In genomic region chr14:60656755-60657608, GRCh38 we compare ENCODE assay signal across 8 cellular contexts. TPM values are rescaled to one million over a fixed set of nuclear protein-coding genes. Genes with fewer than 3 reads are reported as not detected.
DNase-seq lines count a peak whose midpoint lies in the region; ATAC-seq and TF ChIP-seq lines count a peak whose summit lies in the region.

No MANE protein-coding gene starts in this region.

- H3K36me3 ChIP-seq in NT2/D1 (ENCODE audit: insufficient read depth, insufficient read length, low read length) = no peaks in the 10 kb centered on the region
- no peaks in the 10 kb centered on the region for H3K36me3 ChIP-seq in breast epithelium
- H3K36me3 ChIP-seq in stomach smooth muscle (ENCODE audit: control insufficient read depth in 2 of 2, insufficient read depth in 2 of 2, low read length in 2 of 2) = no peaks in the 10 kb centered on the region

- intact Hi-C loops in breast epithelium (cut with DNase I; ENCODE audit: low total_unique reads) = no loop called here

- ATAC-seq in GM19397 (IDR thresholded peaks at IDR 0.05; ENCODE audit: unreplicated experiment) (peak; percentile 83), HG03378 (IDR thresholded peaks at IDR 0.05; ENCODE audit: unreplicated experiment) (peak; percentile 66)

- H3K4me1 ChIP-seq in NT2/D1 (ENCODE audit: insufficient read depth, insufficient read length) (peaks cover 3% of the 10 kb centered on the region), breast epithelium (peaks cover 0 to 4% of the 10 kb centered on the region in 2 donors), stomach smooth muscle (ENCODE audit: control insufficient read depth, insufficient read depth, low read length) (peaks cover 23% of the 10 kb centered on the region)

- no peak for TF ChIP-seq CTCF in breast epithelium (IDR thresholded peaks at IDR 0.05)

- H3K27me3 ChIP-seq in NT2/D1 (ENCODE audit: insufficient read depth, insufficient read length) (peaks cover 87% of the 10 kb centered on the region), breast epithelium (peaks cover 0 to 69% of the 10 kb centered on the region in 2 donors), layer of hippocampus (ENCODE audit: control insufficient read depth, insufficient read depth, low read length) (peaks cover 19% of the 10 kb centered on the region), stomach smooth muscle (ENCODE audit: control insufficient read depth in 1 of 2, insufficient read depth in 2 of 2, low read length in 2 of 2) (peaks cover 59 to 74% of the 10 kb centered on the region in 2 donors)

- peak overlapping the region; percentile 52 for H3K9ac ChIP-seq in NT2/D1 (ENCODE audit: insufficient read length, low read depth)
- H3K9ac ChIP-seq in stomach smooth muscle (ENCODE audit: low read length in 2 of 2) = peak overlapping the region in 1 of 2 donors; percentile 17

- DNase-seq in EL (peak; percentile 73), NT2/D1 (ENCODE audit: low read depth, low spot score) (no peak), breast epithelium (ENCODE audit: low spot score in 2 of 2) (no peak), superior temporal gyrus (ENCODE audit: extremely low spot score) (no peak)

- H3K27ac ChIP-seq in breast epithelium (peak overlapping the region in 1 of 2 donors; percentile 33), layer of hippocampus (ENCODE audit: low read depth, low read length) (peak overlapping the region; percentile 46), stomach smooth muscle (ENCODE audit: low read length) (no peak overlapping the region)

- H3K4me3 ChIP-seq in NT2/D1 (ENCODE audit: insufficient read length, low read depth) (peak overlapping the region; percentile 47), breast epithelium (peak overlapping the region; percentile 58 to 85 (median 63)), stomach smooth muscle (ENCODE audit: low read length in 2 of 2) (peak overlapping the region; percentile 66 to 74)

- H3K9me3 ChIP-seq in NT2/D1 (ENCODE audit: insufficient read depth, low read length) (no peaks in the 10 kb centered on the region), breast epithelium (no peaks in the 10 kb centered on the region), stomach smooth muscle (ENCODE audit: control insufficient read depth in 2 of 2, low read length in 2 of 2) (peaks cover 0 to 3% of the 10 kb centered on the region in 2 donors)

- TF ChIP-seq POLR2A in breast epithelium (IDR thresholded peaks at IDR 0.05) = no peak

RNA-seq across cellular contexts. Expression of gene SIX1, which starts 7.7 kb away (rescaled TPM):
- total RNA-seq in breast epithelium = 10 to 100 TPM in 1 of 3 donors, 1 to 10 TPM in 2; 2.6 to 14.9 (median 5.0) TPM
